9 cellular contexts compared by ENCODE assay signal in the genomic region with DNA sequence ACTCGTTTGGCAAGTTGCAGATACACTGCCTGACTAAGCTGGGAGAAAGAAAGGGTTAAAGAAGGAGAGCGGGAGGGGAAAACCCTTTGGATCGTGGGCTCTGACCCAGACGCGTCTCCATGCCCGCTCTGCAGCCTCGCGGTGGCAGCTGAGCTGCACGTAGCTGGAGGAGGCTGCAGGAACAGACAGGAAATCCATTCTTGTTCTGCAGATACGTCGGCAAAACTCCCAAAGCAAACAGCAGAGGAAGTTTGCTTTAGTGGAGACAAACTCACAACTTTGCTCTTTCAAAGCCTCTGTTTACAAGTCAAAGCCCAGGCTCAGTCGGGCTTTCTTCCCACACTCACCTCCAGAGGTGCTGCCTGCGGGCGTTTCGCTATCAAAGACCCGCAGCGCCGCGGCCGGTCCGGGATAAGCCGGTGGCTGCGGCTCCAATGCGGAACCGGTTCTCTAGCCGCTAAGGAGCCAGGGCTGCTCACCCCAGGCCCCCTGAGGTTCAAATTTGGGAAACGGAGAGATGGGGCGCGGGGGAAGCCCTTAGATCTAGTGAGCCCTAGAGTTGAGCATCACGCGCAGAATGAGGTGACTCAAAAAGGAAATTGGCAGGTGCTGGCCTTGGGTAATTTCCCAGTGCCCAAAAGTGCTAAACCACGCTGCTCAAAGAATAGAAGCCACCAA.
DNase-seq lines count a peak whose midpoint lies in the region; ATAC-seq, FAIRE-seq and TF ChIP-seq lines count a peak whose summit lies in the region.
"Had no signal": no experiment of that assay in that cellular context is flagged by ENCODE, and none has a peak within 500 bp of the region (broad histone marks: within the 10 kb centered on the region; RNA-seq: fewer than 3 reads in every experiment).

No MANE protein-coding gene starts in this region.

- DNase-seq in DMS53 (lab: John Stamatoyannopoulos, UW) (peak; percentile 64), HTR-8/SVneo (ENCODE audit: insufficient read length, low spot score) (peak; percentile 30), foreskin fibroblast (peak; percentile 17 to 55), occipital lobe (lab: John Stamatoyannopoulos, UW) (peak; percentile 39), H54 (ENCODE audit: insufficient read length, low spot score) (no peak), NCI-H1436 (lab: John Stamatoyannopoulos, UW) (no peak)
- peak; percentile 14 for DNase-seq in activated T-helper 1 cell treated with anti-CD3 and anti-CD28 coated beads, Interleukin-12 subunit alpha, Interleukin-12 subunit beta, Interleukin-2, Interleukin-4 antibody, amounts not matched to agents 30 ng/mL and 10 ng/mL and 1 ng/mL, durations not matched to agents 14 hours and 24 hours and 36 hours (ENCODE audit: low spot score)

- no peaks in the 10 kb centered on the region for H3K9me3 Mint-ChIP-seq in activated T-helper 1 cell treated with anti-CD3 and anti-CD28 coated beads, Interleukin-12 subunit alpha, Interleukin-12 subunit beta, Interleukin-2, Interleukin-4 antibody, amounts not matched to agents 30 ng/mL and 10 ng/mL and 1 ng/mL, durations not matched to agents 14 hours and 24 hours and 36 hours

- intact Hi-C loops in activated T-helper 1 cell treated with anti-CD3 and anti-CD28 coated beads, Interleukin-12 subunit alpha, Interleukin-12 subunit beta, Interleukin-2, Interleukin-4 antibody, amounts not matched to agents 30 ng/mL and 10 ng/mL and 1 ng/mL, durations not matched to agents 14 hours and 24 hours and 36 hours (cut with micrococcal nuclease) = loop anchor here (5.0 to 10.0 kb wide), 2 partner anchors 129 to 1109 kb away; a partner anchor contains a TSS

- H3K27ac Mint-ChIP-seq in activated T-helper 1 cell treated with anti-CD3 and anti-CD28 coated beads, Interleukin-12 subunit alpha, Interleukin-12 subunit beta, Interleukin-2, Interleukin-4 antibody, amounts not matched to agents 30 ng/mL and 10 ng/mL and 1 ng/mL, durations not matched to agents 14 hours and 24 hours and 36 hours = no peak overlapping the region

- peaks cover 60% of the 10 kb centered on the region for H3K27me3 Mint-ChIP-seq in activated T-helper 1 cell treated with anti-CD3 and anti-CD28 coated beads, Interleukin-12 subunit alpha, Interleukin-12 subunit beta, Interleukin-2, Interleukin-4 antibody, amounts not matched to agents 30 ng/mL and 10 ng/mL and 1 ng/mL, durations not matched to agents 14 hours and 24 hours and 36 hours (ENCODE audit: insufficient read depth)

- peak; percentile 2 for TF ChIP-seq CTCF in foreskin fibroblast (IDR thresholded peaks at IDR 0.05; ENCODE audit: low read depth, low read length)

- TF ChIP-seq POLR2A in H54 (IDR thresholded peaks at IDR 0.05; ENCODE audit: low read depth, low read length) = no peak

- ATAC-seq in GM21367 (IDR thresholded peaks at IDR 0.05; ENCODE audit: unreplicated experiment) = peak; percentile 67

- peak overlapping the region; percentile 77 for H3K4me3 Mint-ChIP-seq in activated T-helper 1 cell treated with anti-CD3 and anti-CD28 coated beads, Interleukin-12 subunit alpha, Interleukin-12 subunit beta, Interleukin-2, Interleukin-4 antibody, amounts not matched to agents 30 ng/mL and 10 ng/mL and 1 ng/mL, durations not matched to agents 14 hours and 24 hours and 36 hours

- peaks cover 29% of the 10 kb centered on the region for H3K4me1 Mint-ChIP-seq in activated T-helper 1 cell treated with anti-CD3 and anti-CD28 coated beads, Interleukin-12 subunit alpha, Interleukin-12 subunit beta, Interleukin-2, Interleukin-4 antibody, amounts not matched to agents 30 ng/mL and 10 ng/mL and 1 ng/mL, durations not matched to agents 14 hours and 24 hours and 36 hours (ENCODE audit: low read depth)

- H3K4me3 ChIP-seq in foreskin fibroblast (ENCODE audit: low read depth in 1 of 2, low read length in 2 of 2) = peak overlapping the region; percentile 35 to 54

- FAIRE-seq in HTR-8/SVneo (lab: Jason Lieb, UNC) (no peak), H54 (lab: Jason Lieb, UNC) (no peak)
- FAIRE-seq: TTC549 had no signal

- H3K36me3 Mint-ChIP-seq in activated T-helper 1 cell treated with anti-CD3 and anti-CD28 coated beads, Interleukin-12 subunit alpha, Interleukin-12 subunit beta, Interleukin-2, Interleukin-4 antibody, amounts not matched to agents 30 ng/mL and 10 ng/mL and 1 ng/mL, durations not matched to agents 14 hours and 24 hours and 36 hours (ENCODE audit: low read depth) = no peaks in the 10 kb centered on the region

Comparison
In these comparisons a context has a peak if more than half of its experiments do, and no peak if none do; other contexts are left out.
1. DNase-seq: peak in DMS53 (single experiment), HTR-8/SVneo (single experiment), activated T-helper 1 cell treated with anti-CD3 and anti-CD28 coated beads, Interleukin-12 subunit alpha, Interleukin-12 subunit beta, Interleukin-2, Interleukin-4 antibody, amounts not matched to agents 30 ng/mL and 10 ng/mL and 1 ng/mL, durations not matched to agents 14 hours and 24 hours and 36 hours (single experiment), foreskin fibroblast (2 of 2) and occipital lobe (single experiment); none in H54 (single experiment) and NCI-H1436 (single experiment).